In genomic region chr11:118610220-118610772, GRCh38 we compare ENCODE assay signal across 8 cellular contexts.
DNase-seq lines count a peak whose midpoint lies in the region; ATAC-seq and TF ChIP-seq lines count a peak whose summit lies in the region.

No MANE protein-coding gene starts in this region.

- DNase-seq in activated T-cell treated with anti-CD3 and anti-CD28 coated beads for 1 hour (ENCODE audit: low read depth) (peak; percentile 5), activated T-cell treated with anti-CD3 and anti-CD28 coated beads for 4 hours (no peak), cardiac fibroblast (ENCODE audit: low read depth in 2 of 2) (no peak), memory B cell (ENCODE audit: low spot score in 2 of 2) (no peak), tibial artery (no peak), NCI-H1436 (lab: John Stamatoyannopoulos, UW) (no peak)

- peaks cover 0 to 58% (median 49%) of the 10 kb centered on the region in 4 donors for H3K4me1 ChIP-seq in tibial artery

- H3K36me3 ChIP-seq in tibial artery = peaks cover 0 to 17% (median 11%) of the 10 kb centered on the region in 3 donors

- ATAC-seq in memory B cell (ENCODE audit: low read depth) (no peak), GM21390 (IDR thresholded peaks at IDR 0.05; ENCODE audit: unreplicated experiment) (no peak), GM18873 (IDR thresholded peaks at IDR 0.05; ENCODE audit: low FRiP score, unreplicated experiment) (no peak)

- H3K36me3 Mint-ChIP-seq in memory B cell = peaks cover under 1% of the 10 kb centered on the region

- intact Hi-C loops in tibial artery (cut with DNase I; ENCODE audit: low total_unique reads) = loop anchor here (2.0 kb wide), 1 partner anchor 15 kb away; no protein-coding TSS in a partner anchor

- peaks cover 24% of the 10 kb centered on the region for H3K4me1 Mint-ChIP-seq in memory B cell

- no peaks in the 10 kb centered on the region for H3K9me3 Mint-ChIP-seq in memory B cell

- peak overlapping the region; percentile 79 for H3K4me3 Mint-ChIP-seq in memory B cell

- peak overlapping the region; percentile 93 for H3K27ac ChIP-seq in tibial artery

- H3K4me3 ChIP-seq in cardiac fibroblast (replicated peaks in 1 of 2; ENCODE audit: low read depth in 2 of 2, low read length in 2 of 2) (peak overlapping the region; percentile 67 to 96), tibial artery (peak overlapping the region; percentile 70 to 85)

- peak overlapping the region; percentile 60 for H3K27ac Mint-ChIP-seq in memory B cell

- no peak for TF ChIP-seq CTCF in cardiac fibroblast (IDR thresholded peaks at IDR 0.05; ENCODE audit: low read depth, low read length)
- no peak for TF ChIP-seq CTCF in tibial artery (IDR thresholded peaks at IDR 0.05)

- H3K9me3 ChIP-seq in tibial artery = no peaks in the 10 kb centered on the region

- H3K27me3 ChIP-seq in tibial artery = no peaks in the 10 kb centered on the region

- H3K27me3 Mint-ChIP-seq in memory B cell = peaks cover 14% of the 10 kb centered on the region
